In genomic region chr14:85074955-85075354, GRCh38 we compare ENCODE assay signal across 27 cellular contexts.
"Had no signal": no experiment of that assay in that cellular context is flagged by ENCODE, and none has a peak within 500 bp of the region (broad histone marks: within the 10 kb centered on the region; RNA-seq: fewer than 3 reads in every experiment).

No MANE protein-coding gene starts in this region.

- H3K4me1 ChIP-seq: suprapubic skin, testis, thyroid gland, tibial artery, tibial nerve, transverse colon, upper lobe of left lung, upper lobe of right lung, uterus, vagina had no signal

- ATAC-seq: stimulated activated memory B cell treated with anti-CD40 and anti-IgM and Interleukin-4, amounts not matched to agents 10 μg/mL and 1 μg/mL and 100 μg/mL, for 72 hours; stimulated activated naive B cell treated with anti-CD40 and anti-IgM and Interleukin-4, amounts not matched to agents 10 μg/mL and 1 μg/mL and 100 μg/mL, for 72 hours; stimulated activated naive CD8-positive, alpha-beta T cell treated with anti-CD3 and anti-CD28 coated beads, Interleukin-15, amount 100 ng/mL, for 72 hours; stimulated activated naive CD8-positive, alpha-beta T cell treated with anti-CD3 and anti-CD28 coated beads, Interleukin-15, Interleukin-2, amounts not matched to agents 100 U/mL and 50 U/mL, for 24 hours; upper lobe of right lung had no signal

- DNase-seq: stimulated activated CD4-positive, alpha-beta T cell treated with anti-CD3 and anti-CD28 coated beads, Interleukin-2, amount 100 ng/mL, for 48 hours; stimulated activated CD4-positive, alpha-beta T cell treated with anti-CD3 and anti-CD28 coated beads, Interleukin-4, amount 100 ng/mL, for 1 hour; stimulated activated CD4-positive, alpha-beta T cell treated with anti-CD3 and anti-CD28 coated beads, Interleukin-4, amount 100 ng/mL, for 24 hours; stimulated activated CD4-positive, alpha-beta T cell treated with anti-CD3 and anti-CD28 coated beads, Interleukin-4, amount 100 ng/mL, for 4 hours; stimulated activated CD8-positive, alpha-beta memory T cell treated with anti-CD3 and anti-CD28 coated beads, Interleukin-4, amount 100 ng/mL, for 48 hours; stimulated activated naive B cell treated with anti-CD40 and anti-IgM and Interleukin-4, amounts not matched to agents 10 μg/mL and 1 μg/mL and 100 μg/mL, for 72 hours; stimulated activated naive CD4-positive, alpha-beta T cell; stimulated activated naive CD4-positive, alpha-beta T cell treated with Interleukin-2 at 50 U/mL for 16 hours; stimulated activated naive CD8-positive, alpha-beta T cell treated with anti-CD3 and anti-CD28 coated beads, Interleukin-15, amount 100 ng/mL, for 72 hours; stimulated activated naive CD8-positive, alpha-beta T cell treated with anti-CD3 and anti-CD28 coated beads, Interleukin-15, Interleukin-2, amounts not matched to agents 100 U/mL and 50 U/mL, for 24 hours; stomach; substantia nigra; testis; thyroid gland; tibial artery; transverse colon; trophoblast cell; upper lobe of left lung; upper lobe of right lung; uterus had no signal

- H3K27ac Mint-ChIP-seq: stimulated activated memory B cell treated with anti-CD40 and anti-IgM and Interleukin-4, amounts not matched to agents 10 μg/mL and 1 μg/mL and 100 μg/mL, for 72 hours; stimulated activated naive B cell treated with anti-CD40 and anti-IgM and Interleukin-4, amounts not matched to agents 10 μg/mL and 1 μg/mL and 100 μg/mL, for 72 hours; stimulated activated naive CD8-positive, alpha-beta T cell treated with anti-CD3 and anti-CD28 coated beads, Interleukin-15, amount 100 ng/mL, for 72 hours; stimulated activated naive CD8-positive, alpha-beta T cell treated with anti-CD3 and anti-CD28 coated beads, Interleukin-15, Interleukin-2, amounts not matched to agents 100 ng/mL and 50 ng/mL, for 24 hours; type B pancreatic cell had no signal

- H3K9me3 ChIP-seq: stomach, suprapubic skin, testis, thoracic aorta, thyroid gland, tibial artery, tibial nerve, transverse colon, upper lobe of left lung, upper lobe of right lung, uterus, vagina had no signal

- H3K4me3 ChIP-seq: stomach, suprapubic skin, testis, thoracic aorta, thyroid gland, tibial artery, tibial nerve, transverse colon, upper lobe of left lung, upper lobe of right lung, uterus, vagina had no signal

- H3K36me3 ChIP-seq: stomach, suprapubic skin, thoracic aorta, thyroid gland, tibial artery, tibial nerve, transverse colon, upper lobe of left lung, upper lobe of right lung, uterus, vagina had no signal

- H3K4me3 Mint-ChIP-seq: stimulated activated memory B cell treated with anti-CD40 and anti-IgM and Interleukin-4, amounts not matched to agents 10 μg/mL and 1 μg/mL and 100 μg/mL, for 72 hours; stimulated activated naive B cell treated with anti-CD40 and anti-IgM and Interleukin-4, amounts not matched to agents 10 μg/mL and 1 μg/mL and 100 μg/mL, for 72 hours; stimulated activated naive CD8-positive, alpha-beta T cell treated with anti-CD3 and anti-CD28 coated beads, Interleukin-15, amount 100 ng/mL, for 72 hours; stimulated activated naive CD8-positive, alpha-beta T cell treated with anti-CD3 and anti-CD28 coated beads, Interleukin-15, Interleukin-2, amounts not matched to agents 100 ng/mL and 50 ng/mL, for 24 hours; type B pancreatic cell had no signal

- H3K4me1 Mint-ChIP-seq: stimulated activated memory B cell treated with anti-CD40 and anti-IgM and Interleukin-4, amounts not matched to agents 10 μg/mL and 1 μg/mL and 100 μg/mL, for 72 hours; stimulated activated naive B cell treated with anti-CD40 and anti-IgM and Interleukin-4, amounts not matched to agents 10 μg/mL and 1 μg/mL and 100 μg/mL, for 72 hours; stimulated activated naive CD8-positive, alpha-beta T cell treated with anti-CD3 and anti-CD28 coated beads, Interleukin-15, amount 100 ng/mL, for 72 hours had no signal

- H3K27ac ChIP-seq: stomach, suprapubic skin, testis, thoracic aorta, thyroid gland, tibial artery, tibial nerve, transverse colon, upper lobe of left lung, upper lobe of right lung, uterus, vagina had no signal

- H3K27me3 ChIP-seq: stomach, suprapubic skin, testis, thyroid gland, tibial artery, tibial nerve, transverse colon, upper lobe of left lung, upper lobe of right lung, uterus, vagina had no signal

- H3K9me3 Mint-ChIP-seq: stimulated activated naive CD8-positive, alpha-beta T cell treated with anti-CD3 and anti-CD28 coated beads, Interleukin-15, amount 100 ng/mL, for 72 hours; type B pancreatic cell had no signal

- H3K36me3 Mint-ChIP-seq: stimulated activated memory B cell treated with anti-CD40 and anti-IgM and Interleukin-4, amounts not matched to agents 10 μg/mL and 1 μg/mL and 100 μg/mL, for 72 hours; stimulated activated naive B cell treated with anti-CD40 and anti-IgM and Interleukin-4, amounts not matched to agents 10 μg/mL and 1 μg/mL and 100 μg/mL, for 72 hours; type B pancreatic cell had no signal
